In genomic region chr18:45109271-45109670, GRCh38 we compare ENCODE assay signal across 24 cellular contexts.
"Had no signal": no experiment of that assay in that cellular context is flagged by ENCODE, and none has a peak within 500 bp of the region (broad histone marks: within the 10 kb centered on the region; RNA-seq: fewer than 3 reads in every experiment).

No MANE protein-coding gene starts in this region.

- H3K4me2 ChIP-seq: PC-9 had no signal

- H2AFZ ChIP-seq: PC-9 had no signal

- H3K27me3 ChIP-seq: MG63, Peyer's patch, SJCRH30 had no signal

- DNase-seq: KBM-7; MG63; NCI-H1092; NCI-H1105 treated with DMSO at 0.1 percent for 48 hours; NCI-H1417 treated with DMSO at 0.1 percent for 48 hours; NCI-H146; NCI-H1694 treated with DMSO at 0.1 percent for 48 hours; NCI-H1930; NCI-H2081; NCI-H2107; NCI-H226; NCI-H446; NCI-H510A; NCI-H524 treated with DMSO at 0.1 percent for 48 hours; NCI-H69; NCI-H774; NK-92 treated with Interleukin-12 subunit alpha and Interleukin-12 subunit beta, amount 100 ng/mL, for 24 hours; PC-9; Peyer's patch; SHP77 treated with DMSO at 0.1 percent for 48 hours; SJCRH30; T-helper 1 cell had no signal

- H3K9me3 ChIP-seq: MG63, Peyer's patch, SJCRH30 had no signal

- H3K36me3 ChIP-seq: MG63, Peyer's patch, SJCRH30 had no signal

- H3K4me3 ChIP-seq: MG63, PC-9, Peyer's patch, SJCRH30 had no signal

- H3K27ac ChIP-seq: PC-9, Peyer's patch, SJCRH30 had no signal

- ATAC-seq: Right ventricle myocardium inferior, SK-N-SH treated with all-trans-retinoic acid at 6 μM for 48 hours had no signal
